Comparison of ENCODE assay signal across 38 cellular contexts in the genomic region with DNA sequence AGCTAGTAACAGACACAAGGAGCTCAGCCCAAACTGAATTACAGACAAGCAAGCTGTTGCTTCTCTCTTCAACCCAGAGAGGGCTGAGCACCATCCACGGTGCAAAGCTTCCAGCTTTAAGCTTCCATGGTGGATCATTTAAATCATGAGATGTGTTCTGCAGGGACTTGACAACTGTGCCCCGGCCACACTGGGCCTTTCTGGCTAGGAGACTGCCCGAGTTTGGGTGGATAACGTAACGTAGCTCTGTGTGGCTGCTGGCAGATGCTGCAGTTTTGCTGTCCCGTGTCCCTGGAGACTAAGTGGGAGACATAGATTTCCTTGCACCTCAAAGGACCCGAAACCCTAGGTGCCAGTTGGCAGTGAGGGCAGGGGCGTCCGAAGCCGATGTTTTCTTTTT.
"Had no signal": no experiment of that assay in that cellular context is flagged by ENCODE, and none has a peak within 500 bp of the region (broad histone marks: within the 10 kb centered on the region; RNA-seq: fewer than 3 reads in every experiment).

No MANE protein-coding gene starts in this region.

- H3K27me3 ChIP-seq: ascending aorta, breast epithelium had no signal

- H3K36me3 Mint-ChIP-seq: activated CD4-positive, alpha-beta memory T cell treated with anti-CD3 and anti-CD28 coated beads for 36 hours; activated naive CD4-positive, alpha-beta T cell treated with anti-CD3 and anti-CD28 coated beads, Interleukin-2, amount 50 U/mL, for 72 hours; activated naive CD8-positive, alpha-beta T cell treated with anti-CD3 and anti-CD28 coated beads, Interleukin-2, amount 10 ng/mL, durations not matched to agents 7 days and 5 days; brain had no signal

- H3K27ac Mint-ChIP-seq: activated B cell treated with CpG ODN at 0.5 μM for 24 hours; activated CD4-positive, alpha-beta memory T cell treated with anti-CD3 and anti-CD28 coated beads for 36 hours; activated CD4-positive, alpha-beta T cell treated with anti-CD3 and anti-CD28 coated beads, Interleukin-2, amount 10 ng/mL, durations not matched to agents 24 days and 14 days; activated CD8-positive, alpha-beta T cell treated with anti-CD3 and anti-CD28 coated beads for 36 hours; activated naive CD4-positive, alpha-beta T cell treated with anti-CD3 and anti-CD28 coated beads for 36 hours; activated naive CD4-positive, alpha-beta T cell treated with anti-CD3 and anti-CD28 coated beads, Interleukin-2, amount 50 U/mL, for 72 hours; activated naive CD8-positive, alpha-beta T cell treated with anti-CD3 and anti-CD28 coated beads, Interleukin-2, amount 10 ng/mL, durations not matched to agents 7 days and 5 days; activated naive CD8-positive, alpha-beta T cell treated with anti-CD3 and anti-CD28 coated beads, Interleukin-2, amount 50 U/mL, for 24 hours; activated T-cell treated with anti-CD3 and anti-CD28 coated beads, Interleukin-2, amount 50 U/mL, for 72 hours; activated T-helper 1 cell treated with anti-CD3 and anti-CD28 coated beads, Interleukin-12 subunit alpha, Interleukin-12 subunit beta, Interleukin-2, Interleukin-4 antibody, amounts not matched to agents 30 ng/mL and 10 ng/mL and 1 ng/mL, durations not matched to agents 14 hours and 24 hours and 36 hours; activated T-helper 17 cell treated with anti-CD3 and anti-CD28 coated beads, Interleukin-2, amount 50 U/mL, for 72 hours; T-helper 1 cell treated with Interleukin-12 subunit alpha and Interleukin-12 subunit beta and Interleukin-4 antibody, amounts not matched to agents 30 μg/mL and 1 μg/mL, for 36 hours; T-helper 2 cell treated with Interferon-gamma antibody and Interleukin-4, amounts not matched to agents 5 μg/mL and 100 μg/mL, for 36 hours had no signal

- FAIRE-seq: TTC549 had no signal

- H3K4me1 ChIP-seq: ascending aorta, breast epithelium had no signal

- H3K4me3 ChIP-seq: ascending aorta, breast epithelium had no signal

- H3K9me3 ChIP-seq: ascending aorta, breast epithelium had no signal

- H3K27me3 Mint-ChIP-seq: activated B cell treated with CpG ODN at 0.5 μM for 24 hours; activated CD4-positive, alpha-beta memory T cell treated with anti-CD3 and anti-CD28 coated beads for 36 hours; activated CD4-positive, alpha-beta T cell treated with anti-CD3 and anti-CD28 coated beads, Interleukin-2, amount 10 ng/mL, durations not matched to agents 24 days and 14 days; activated naive CD8-positive, alpha-beta T cell treated with anti-CD3 and anti-CD28 coated beads, Interleukin-2, amount 10 ng/mL, durations not matched to agents 7 days and 5 days; activated naive CD8-positive, alpha-beta T cell treated with anti-CD3 and anti-CD28 coated beads, Interleukin-2, amount 50 U/mL, for 24 hours; central memory CD8-positive, alpha-beta T cell had no signal

- DNase-seq: activated B cell treated with CpG ODN at 0.5 μM for 24 hours; activated CD4-positive, alpha-beta memory T cell treated with anti-CD3 and anti-CD28 coated beads for 36 hours; activated CD4-positive, alpha-beta T cell treated with anti-CD3 and anti-CD28 coated beads for 4 hours; activated CD4-positive, alpha-beta T cell treated with anti-CD3 and anti-CD28 coated beads, Interleukin-2, amount 10 ng/mL, durations not matched to agents 24 days and 14 days; activated CD4-positive, alpha-beta T cell treated with anti-CD3 and anti-CD28 coated beads, Interleukin-2, amount 50 U/mL, for 1 hour; activated CD4-positive, alpha-beta T cell treated with anti-CD3 and anti-CD28 coated beads, Interleukin-2, amount 50 U/mL, for 4 hours; activated CD4-positive, CD25-positive, alpha-beta regulatory T cell treated with anti-CD3 and anti-CD28 coated beads, Interleukin-2, amount 50 U/mL, for 72 hours; activated CD8-positive, alpha-beta memory T cell treated with anti-CD3 and anti-CD28 coated beads, Interleukin-2, amount 50 U/mL, for 4 hours; activated CD8-positive, alpha-beta T cell treated with anti-CD3 and anti-CD28 coated beads for 36 hours; activated effector memory CD4-positive, alpha-beta T cell treated with anti-CD3 and anti-CD28 coated beads, Interleukin-2, amount 50 U/mL, for 16 hours; activated gamma-delta T cell treated with Interleukin-2 at 50 U/mL for 16 hours; activated naive CD4-positive, alpha-beta T cell; activated naive CD4-positive, alpha-beta T cell treated with anti-CD3 and anti-CD28 coated beads for 36 hours; activated naive CD4-positive, alpha-beta T cell treated with anti-CD3 and anti-CD28 coated beads, Interleukin-2, amount 50 U/mL, for 16 hours; activated naive CD8-positive, alpha-beta T cell treated with anti-CD3 and anti-CD28 coated beads, Interleukin-2, amount 10 ng/mL, durations not matched to agents 7 days and 5 days; activated naive CD8-positive, alpha-beta T cell treated with anti-CD3 and anti-CD28 coated beads, Interleukin-2, amount 50 U/mL, for 24 hours; activated T-cell treated with anti-CD3 and anti-CD28 coated beads for 4 hours; activated T-cell treated with anti-CD3 and anti-CD28 coated beads, Interleukin-2, amount 50 U/mL, for 1 hour; activated T-cell treated with anti-CD3 and anti-CD28 coated beads, Interleukin-2, amount 50 U/mL, for 4 hours; activated T-cell treated with anti-CD3 and anti-CD28 coated beads, Interleukin-2, amount 50 U/mL, for 72 hours; amygdala; anterior cingulate cortex; caudate nucleus; SW 1271; T-helper 1 cell; T-helper 2 cell; T-helper 9 cell had no signal

- H3K9me3 Mint-ChIP-seq: activated B cell treated with CpG ODN at 0.5 μM for 24 hours; activated CD4-positive, alpha-beta memory T cell treated with anti-CD3 and anti-CD28 coated beads for 36 hours; activated CD4-positive, alpha-beta T cell treated with anti-CD3 and anti-CD28 coated beads, Interleukin-2, amount 10 ng/mL, durations not matched to agents 24 days and 14 days; activated CD8-positive, alpha-beta T cell treated with anti-CD3 and anti-CD28 coated beads for 36 hours; activated naive CD4-positive, alpha-beta T cell treated with anti-CD3 and anti-CD28 coated beads for 36 hours; activated naive CD4-positive, alpha-beta T cell treated with anti-CD3 and anti-CD28 coated beads, Interleukin-2, amount 50 U/mL, for 72 hours; activated naive CD8-positive, alpha-beta T cell treated with anti-CD3 and anti-CD28 coated beads, Interleukin-2, amount 10 ng/mL, durations not matched to agents 7 days and 5 days; activated naive CD8-positive, alpha-beta T cell treated with anti-CD3 and anti-CD28 coated beads, Interleukin-2, amount 50 U/mL, for 24 hours; activated T-cell treated with anti-CD3 and anti-CD28 coated beads, Interleukin-2, amount 50 U/mL, for 4 hours; activated T-cell treated with anti-CD3 and anti-CD28 coated beads, Interleukin-2, amount 50 U/mL, for 72 hours; activated T-helper 1 cell treated with anti-CD3 and anti-CD28 coated beads, Interleukin-12 subunit alpha, Interleukin-12 subunit beta, Interleukin-2, Interleukin-4 antibody, amounts not matched to agents 30 ng/mL and 10 ng/mL and 1 ng/mL, durations not matched to agents 14 hours and 24 hours and 36 hours; activated T-helper 17 cell treated with anti-CD3 and anti-CD28 coated beads, Interleukin-2, amount 50 U/mL, for 72 hours; central memory CD8-positive, alpha-beta T cell; T-helper 1 cell treated with Interleukin-12 subunit alpha and Interleukin-12 subunit beta and Interleukin-4 antibody, amounts not matched to agents 30 μg/mL and 1 μg/mL, for 36 hours had no signal

- H3K36me3 ChIP-seq: ascending aorta, breast epithelium had no signal

- H3K4me3 Mint-ChIP-seq: activated B cell treated with CpG ODN at 0.5 μM for 24 hours; activated CD4-positive, alpha-beta memory T cell treated with anti-CD3 and anti-CD28 coated beads for 36 hours; activated CD4-positive, alpha-beta T cell treated with anti-CD3 and anti-CD28 coated beads, Interleukin-2, amount 10 ng/mL, durations not matched to agents 24 days and 14 days; activated CD8-positive, alpha-beta T cell treated with anti-CD3 and anti-CD28 coated beads for 36 hours; activated naive CD4-positive, alpha-beta T cell treated with anti-CD3 and anti-CD28 coated beads for 36 hours; activated naive CD8-positive, alpha-beta T cell treated with anti-CD3 and anti-CD28 coated beads, Interleukin-2, amount 10 ng/mL, durations not matched to agents 7 days and 5 days; activated naive CD8-positive, alpha-beta T cell treated with anti-CD3 and anti-CD28 coated beads, Interleukin-2, amount 50 U/mL, for 24 hours; activated T-cell treated with anti-CD3 and anti-CD28 coated beads, Interleukin-2, amount 50 U/mL, for 4 hours; activated T-cell treated with anti-CD3 and anti-CD28 coated beads, Interleukin-2, amount 50 U/mL, for 72 hours; activated T-helper 1 cell treated with anti-CD3 and anti-CD28 coated beads, Interleukin-12 subunit alpha, Interleukin-12 subunit beta, Interleukin-2, Interleukin-4 antibody, amounts not matched to agents 30 ng/mL and 10 ng/mL and 1 ng/mL, durations not matched to agents 14 hours and 24 hours and 36 hours; activated T-helper 17 cell treated with anti-CD3 and anti-CD28 coated beads, Interleukin-2, amount 50 U/mL, for 72 hours; brain; central memory CD8-positive, alpha-beta T cell; T-helper 1 cell treated with Interleukin-12 subunit alpha and Interleukin-12 subunit beta and Interleukin-4 antibody, amounts not matched to agents 30 μg/mL and 1 μg/mL, for 36 hours; T-helper 2 cell treated with Interferon-gamma antibody and Interleukin-4, amounts not matched to agents 5 μg/mL and 100 μg/mL, for 36 hours had no signal

- H3K4me1 Mint-ChIP-seq: activated B cell treated with CpG ODN at 0.5 μM for 24 hours; activated CD4-positive, alpha-beta T cell treated with anti-CD3 and anti-CD28 coated beads, Interleukin-2, amount 10 ng/mL, durations not matched to agents 24 days and 14 days; activated naive CD8-positive, alpha-beta T cell treated with anti-CD3 and anti-CD28 coated beads, Interleukin-2, amount 10 ng/mL, durations not matched to agents 7 days and 5 days; activated naive CD8-positive, alpha-beta T cell treated with anti-CD3 and anti-CD28 coated beads, Interleukin-2, amount 50 U/mL, for 24 hours; activated T-helper 17 cell treated with anti-CD3 and anti-CD28 coated beads, Interleukin-2, amount 50 U/mL, for 72 hours; central memory CD8-positive, alpha-beta T cell had no signal

- H3K27ac ChIP-seq: ascending aorta, breast epithelium, VCaP had no signal
